Comparison of ENCODE assay signal across 8 cellular contexts in genomic region chr3:33883538-33884203, GRCh38.
DNase-seq lines count a peak whose midpoint lies in the region; ATAC-seq and TF ChIP-seq lines count a peak whose summit lies in the region.

No MANE protein-coding gene starts in this region.

- peak; percentile 77 for TF ChIP-seq CTCF in epithelial cell of proximal tubule (conservative IDR thresholded peaks at IDR 0.05; ENCODE audit: low read depth, low read length)

- H3K27ac Mint-ChIP-seq in activated CD4-positive, alpha-beta T cell treated with anti-CD3 and anti-CD28 coated beads, Interleukin-2, amount 10 ng/mL, durations not matched to agents 24 days and 14 days = no peak overlapping the region
- H3K27ac Mint-ChIP-seq in naive thymus-derived CD8-positive, alpha-beta T cell = peak overlapping the region in 1 of 10 donors; percentile 51

- H3K4me3 Mint-ChIP-seq in activated CD4-positive, alpha-beta T cell treated with anti-CD3 and anti-CD28 coated beads, Interleukin-2, amount 10 ng/mL, durations not matched to agents 24 days and 14 days = no peak overlapping the region
- peak overlapping the region in 5 of 10 donors; percentile 5 to 69 (median 44) for H3K4me3 Mint-ChIP-seq in naive thymus-derived CD8-positive, alpha-beta T cell

- DNase-seq in activated CD4-positive, alpha-beta T cell treated with anti-CD3 and anti-CD28 coated beads, Interleukin-2, amount 10 ng/mL, durations not matched to agents 24 days and 14 days = peak; percentile 75
- no peak for DNase-seq in activated CD4-positive, alpha-beta T cell treated with anti-CD3 and anti-CD28 coated beads for 1 hour
- peak; percentile 71 for DNase-seq in HT-29 (ENCODE audit: low spot score)
- DNase-seq in SK-N-DZ (ENCODE audit: low spot score) = peak; percentile 64
- DNase-seq in epithelial cell of proximal tubule (ENCODE audit: low read depth) = no peak
- DNase-seq in naive thymus-derived CD8-positive, alpha-beta T cell = peak in 6 of 10 donors; percentile 8 to 60 (median 39)
- no peak for DNase-seq in NCI-H2081 treated with DMSO at 0.1 percent for 48 hours (lab: John Stamatoyannopoulos, UW)

- no peaks in the 10 kb centered on the region for H3K36me3 Mint-ChIP-seq in activated CD4-positive, alpha-beta T cell treated with anti-CD3 and anti-CD28 coated beads, Interleukin-2, amount 10 ng/mL, durations not matched to agents 24 days and 14 days (ENCODE audit: low read depth)
- peaks cover 0 to 2% (median 0%) of the 10 kb centered on the region in 3 donors for H3K36me3 Mint-ChIP-seq in naive thymus-derived CD8-positive, alpha-beta T cell

- intact Hi-C loops in activated CD4-positive, alpha-beta T cell treated with anti-CD3 and anti-CD28 coated beads, Interleukin-2, amount 10 ng/mL, durations not matched to agents 24 days and 14 days (cut with micrococcal nuclease) = loop anchor here (5.0 kb wide), 1 partner anchor 799 kb away; no protein-coding TSS in a partner anchor

- H3K4me3 ChIP-seq in epithelial cell of proximal tubule (ENCODE audit: low read depth, low read length) = peak overlapping the region; percentile 25

- ATAC-seq in naive thymus-derived CD8-positive, alpha-beta T cell = peak in 1 of 2 donors; percentile 42
- no peak for ATAC-seq in GM21360 (IDR thresholded peaks at IDR 0.05; ENCODE audit: unreplicated experiment)

- H3K27me3 Mint-ChIP-seq in activated CD4-positive, alpha-beta T cell treated with anti-CD3 and anti-CD28 coated beads, Interleukin-2, amount 10 ng/mL, durations not matched to agents 24 days and 14 days = no peaks in the 10 kb centered on the region
- peaks cover 0 to 8% (median 6%) of the 10 kb centered on the region in 5 donors for H3K27me3 Mint-ChIP-seq in naive thymus-derived CD8-positive, alpha-beta T cell

- H3K9me3 Mint-ChIP-seq in activated CD4-positive, alpha-beta T cell treated with anti-CD3 and anti-CD28 coated beads, Interleukin-2, amount 10 ng/mL, durations not matched to agents 24 days and 14 days = no peaks in the 10 kb centered on the region
- H3K9me3 Mint-ChIP-seq in naive thymus-derived CD8-positive, alpha-beta T cell = no peaks in the 10 kb centered on the region

- peaks cover 4% of the 10 kb centered on the region for H3K4me1 Mint-ChIP-seq in activated CD4-positive, alpha-beta T cell treated with anti-CD3 and anti-CD28 coated beads, Interleukin-2, amount 10 ng/mL, durations not matched to agents 24 days and 14 days
- peaks cover 3 to 6% (median 5%) of the 10 kb centered on the region in 4 donors for H3K4me1 Mint-ChIP-seq in naive thymus-derived CD8-positive, alpha-beta T cell

- POLR2A ChIA-PET in naive thymus-derived CD8-positive, alpha-beta T cell (lab: Charles Lee) = no interaction called here

Comparison
In these comparisons a context has a peak if more than half of its experiments do, and no peak if none do; other contexts are left out.
1. DNase-seq: peak in activated CD4-positive, alpha-beta T cell treated with anti-CD3 and anti-CD28 coated beads, Interleukin-2, amount 10 ng/mL, durations not matched to agents 24 days and 14 days (single experiment), HT-29 (single experiment), SK-N-DZ (single experiment) and naive thymus-derived CD8-positive, alpha-beta T cell (6 of 10); none in activated CD4-positive, alpha-beta T cell treated with anti-CD3 and anti-CD28 coated beads for 1 hour (single experiment), epithelial cell of proximal tubule (single experiment) and NCI-H2081 treated with DMSO at 0.1 percent for 48 hours (single experiment).